ENCODE assay signal across 11 cellular contexts in the genomic region with DNA sequence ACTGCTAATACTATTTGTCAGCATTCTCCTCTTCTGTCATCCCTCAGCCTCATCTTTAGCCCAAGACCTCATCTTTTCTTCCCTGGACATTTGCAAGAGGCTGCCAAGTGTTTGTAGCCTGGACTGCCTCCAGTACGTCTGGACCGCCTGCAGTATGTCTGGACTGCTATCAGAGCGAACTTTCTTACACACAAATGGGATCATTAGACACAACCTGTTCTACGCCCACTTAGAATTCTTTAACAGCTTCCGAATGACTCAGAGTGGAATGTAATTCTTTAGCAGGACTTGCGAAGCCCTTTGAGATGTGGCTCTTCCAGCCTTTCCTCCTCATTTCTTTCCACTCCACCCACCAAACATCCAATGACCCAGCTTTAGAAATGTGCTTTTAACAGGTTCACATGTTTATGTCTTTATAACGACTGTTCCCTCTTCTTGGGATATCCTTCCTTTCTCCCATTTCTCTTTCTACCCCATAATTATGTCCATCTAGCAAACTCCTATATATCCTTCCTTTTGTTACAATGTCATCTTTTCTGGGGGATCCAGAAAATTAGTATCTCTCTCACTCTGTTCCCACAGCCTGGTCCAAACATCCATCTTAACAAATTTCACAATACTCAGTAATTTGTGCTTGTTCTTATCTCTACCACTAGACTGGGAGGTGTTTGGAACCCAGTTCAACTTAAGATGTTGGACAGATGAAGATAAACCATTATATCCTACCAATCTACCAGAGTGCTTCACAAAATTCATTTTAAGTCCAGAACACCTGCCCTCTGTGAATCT.
A peak's percentile ranks its signal among the peaks of the same experiment; 100 is the strongest.
DNase-seq lines count a peak whose midpoint lies in the region; ATAC-seq and TF ChIP-seq lines count a peak whose summit lies in the region.
"Had no signal": no experiment of that assay in that cellular context is flagged by ENCODE, and none has a peak within 500 bp of the region (broad histone marks: within the 10 kb centered on the region; RNA-seq: fewer than 3 reads in every experiment).

No MANE protein-coding gene starts in this region.

- intact Hi-C loops in body of pancreas (cut with DNase I): no loop called here

- H3K4me3 ChIP-seq in body of pancreas (no peak overlapping the region), kidney epithelial cell (ENCODE audit: low read depth, low read length) (no peak overlapping the region), subcutaneous abdominal adipose tissue (ENCODE audit: low read depth in 1 of 5, low read length in 5 of 5) (no peak overlapping the region)
- H3K4me3 ChIP-seq: tibial nerve had no signal

- peak overlapping the region; percentile 55 for H3K4me3 Mint-ChIP-seq in HFFc6
- no peak overlapping the region for H3K4me3 Mint-ChIP-seq in WTC11

- 85 to 87% methylated on average over 7 of the region's 7 CpGs for WGBS in body of pancreas, 2 donors

- peak; percentile 63 for DNase-seq in HFFc6
- peak; percentile 19 to 45 (median 36) for DNase-seq in body of pancreas
- DNase-seq in kidney epithelial cell (ENCODE audit: low read depth): peak; percentile 38
- DNase-seq in WTC11 (ENCODE audit: low spot score): no peak
- no peak for DNase-seq in NCI-H2107 (lab: John Stamatoyannopoulos, UW)
- DNase-seq: activated CD4-positive, CD25-positive, alpha-beta regulatory T cell treated with anti-CD3 and anti-CD28 coated beads, Interleukin-2, amount 50 U/mL, for 72 hours; central memory CD4-positive, alpha-beta T cell; NCI-H526 treated with DMSO at 0.1 percent for 48 hours had no signal

- H3K27me3 ChIP-seq in body of pancreas (no peaks in the 10 kb centered on the region), kidney epithelial cell (ENCODE audit: control insufficient read depth, insufficient read depth, low read length) (no peaks in the 10 kb centered on the region), subcutaneous abdominal adipose tissue (ENCODE audit: control insufficient read depth in 5 of 5, insufficient read depth in 4 of 5, low read length in 5 of 5) (no peaks in the 10 kb centered on the region)
- H3K27me3 ChIP-seq: tibial nerve had no signal

- H3K9me3 ChIP-seq in body of pancreas (no peaks in the 10 kb centered on the region), subcutaneous abdominal adipose tissue (ENCODE audit: control insufficient read depth in 5 of 5, low read length in 5 of 5) (no peaks in the 10 kb centered on the region)
- H3K9me3 ChIP-seq: tibial nerve had no signal

- H3K27ac Mint-ChIP-seq in HFFc6 (peak overlapping the region; percentile 1; the same call in 1 of the 2 replicates), WTC11 (no peak overlapping the region)

- H3K27ac ChIP-seq in body of pancreas (peak overlapping the region in 1 of 4 donors; percentile 25), subcutaneous abdominal adipose tissue (ENCODE audit: low read depth, low read length) (peak overlapping the region; percentile 6)

- H3K36me3 Mint-ChIP-seq in HFFc6 (ENCODE audit: low read depth) (no peaks in the 10 kb centered on the region), WTC11 (no peaks in the 10 kb centered on the region)

- H3K4me1 Mint-ChIP-seq in HFFc6 (ENCODE audit: low read depth) (peaks cover 23% of the 10 kb centered on the region), WTC11 (no peaks in the 10 kb centered on the region)

- H3K9me3 Mint-ChIP-seq in HFFc6 (no peaks in the 10 kb centered on the region), WTC11 (no peaks in the 10 kb centered on the region)

- no peaks in the 10 kb centered on the region for H3K27me3 Mint-ChIP-seq in HFFc6 (ENCODE audit: insufficient read depth)
- H3K27me3 Mint-ChIP-seq in WTC11 (ENCODE audit: low read depth): no peaks in the 10 kb centered on the region

- TF ChIP-seq POLR2A in body of pancreas (IDR thresholded peaks at IDR 0.05): no peak

- no peak for TF ChIP-seq CTCF in HFFc6 (IDR thresholded peaks at IDR 0.05)
- no peak for TF ChIP-seq CTCF in body of pancreas (IDR thresholded peaks at IDR 0.05)
- no peak for TF ChIP-seq CTCF in kidney epithelial cell (IDR thresholded peaks at IDR 0.05; ENCODE audit: insufficient read depth, low read length, poor library complexity, severe bottlenecking)
- TF ChIP-seq CTCF in WTC11 (IDR thresholded peaks at IDR 0.05): no peak

- no peak overlapping the region for H3K9ac ChIP-seq in subcutaneous abdominal adipose tissue (ENCODE audit: low read length in 5 of 5)

- H3K4me1 ChIP-seq in body of pancreas (no peaks in the 10 kb centered on the region), subcutaneous abdominal adipose tissue (ENCODE audit: control insufficient read depth in 5 of 5, insufficient read depth in 5 of 5, low read length in 5 of 5) (peaks cover 0 to 7% (median 0%) of the 10 kb centered on the region in 5 donors)

- H3K36me3 ChIP-seq in body of pancreas (replicated peaks in 1 of 2; ENCODE audit: insufficient read depth in 1 of 2, low read depth in 2 of 2): no peaks in the 10 kb centered on the region
- H3K36me3 ChIP-seq in kidney epithelial cell (ENCODE audit: control insufficient read depth, insufficient read depth, low read length): no peaks in the 10 kb centered on the region
- peaks cover 0 to 7% (median 5%) of the 10 kb centered on the region in 5 donors for H3K36me3 ChIP-seq in subcutaneous abdominal adipose tissue (ENCODE audit: control insufficient read depth in 5 of 5, insufficient read depth in 5 of 5, low read length in 5 of 5)

- ATAC-seq in body of pancreas (peak; percentile 72), HG03097 (IDR thresholded peaks at IDR 0.05; ENCODE audit: low FRiP score, unreplicated experiment) (no peak), WTC11 (no peak)

- CTCF ChIA-PET in WTC11 (lab: Charles Lee): interaction anchor here (1.9 kb wide), 1 partner anchor 71 kb away, joined by 6 read pairs; no protein-coding TSS in a partner anchor

- POLR2A ChIA-PET in WTC11 (lab: Charles Lee): interaction anchor here (0.8 kb wide), 1 partner anchor 17 kb away, joined by 3 read pairs; no protein-coding TSS in a partner anchor

TF ChIP-seq in WTC11, 78 proteins besides CTCF, POLR2A, EP300 and RAD21:
- TF ChIP-seq, protein P1, sequence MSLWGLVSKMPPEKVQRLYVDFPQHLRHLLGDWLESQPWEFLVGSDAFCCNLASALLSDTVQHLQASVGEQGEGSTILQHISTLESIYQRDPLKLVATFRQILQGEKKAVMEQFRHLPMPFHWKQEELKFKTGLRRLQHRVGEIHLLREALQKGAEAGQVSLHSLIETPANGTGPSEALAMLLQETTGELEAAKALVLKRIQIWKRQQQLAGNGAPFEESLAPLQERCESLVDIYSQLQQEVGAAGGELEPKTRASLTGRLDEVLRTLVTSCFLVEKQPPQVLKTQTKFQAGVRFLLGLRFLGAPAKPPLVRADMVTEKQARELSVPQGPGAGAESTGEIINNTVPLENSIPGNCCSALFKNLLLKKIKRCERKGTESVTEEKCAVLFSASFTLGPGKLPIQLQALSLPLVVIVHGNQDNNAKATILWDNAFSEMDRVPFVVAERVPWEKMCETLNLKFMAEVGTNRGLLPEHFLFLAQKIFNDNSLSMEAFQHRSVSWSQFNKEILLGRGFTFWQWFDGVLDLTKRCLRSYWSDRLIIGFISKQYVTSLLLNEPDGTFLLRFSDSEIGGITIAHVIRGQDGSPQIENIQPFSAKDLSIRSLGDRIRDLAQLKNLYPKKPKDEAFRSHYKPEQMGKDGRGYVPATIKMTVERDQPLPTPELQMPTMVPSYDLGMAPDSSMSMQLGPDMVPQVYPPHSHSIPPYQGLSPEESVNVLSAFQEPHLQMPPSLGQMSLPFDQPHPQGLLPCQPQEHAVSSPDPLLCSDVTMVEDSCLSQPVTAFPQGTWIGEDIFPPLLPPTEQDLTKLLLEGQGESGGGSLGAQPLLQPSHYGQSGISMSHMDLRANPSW (CRISPR knock-in tag; conservative IDR thresholded peaks at IDR 0.05; ENCODE audit: low read depth): no peak
- TF ChIP-seq, protein P2, sequence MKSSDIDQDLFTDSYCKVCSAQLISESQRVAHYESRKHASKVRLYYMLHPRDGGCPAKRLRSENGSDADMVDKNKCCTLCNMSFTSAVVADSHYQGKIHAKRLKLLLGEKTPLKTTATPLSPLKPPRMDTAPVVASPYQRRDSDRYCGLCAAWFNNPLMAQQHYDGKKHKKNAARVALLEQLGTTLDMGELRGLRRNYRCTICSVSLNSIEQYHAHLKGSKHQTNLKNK (CRISPR knock-in tag; IDR thresholded peaks at IDR 0.05): no peak
- TF ChIP-seq NFATC4 (CRISPR knock-in tag; IDR thresholded peaks at IDR 0.05) (no peak), HMGA2 (CRISPR knock-in tag; IDR thresholded peaks at IDR 0.05) (no peak), ZNF317 (CRISPR knock-in tag; IDR thresholded peaks at IDR 0.05; ENCODE audit: borderline replicate concordance, low read depth) (no peak), OVOL2 (CRISPR knock-in tag; IDR thresholded peaks at IDR 0.05; ENCODE audit: borderline replicate concordance) (no peak), FOXK1 (CRISPR knock-in tag; IDR thresholded peaks at IDR 0.05) (no peak)
- TF ChIP-seq, protein P3, sequence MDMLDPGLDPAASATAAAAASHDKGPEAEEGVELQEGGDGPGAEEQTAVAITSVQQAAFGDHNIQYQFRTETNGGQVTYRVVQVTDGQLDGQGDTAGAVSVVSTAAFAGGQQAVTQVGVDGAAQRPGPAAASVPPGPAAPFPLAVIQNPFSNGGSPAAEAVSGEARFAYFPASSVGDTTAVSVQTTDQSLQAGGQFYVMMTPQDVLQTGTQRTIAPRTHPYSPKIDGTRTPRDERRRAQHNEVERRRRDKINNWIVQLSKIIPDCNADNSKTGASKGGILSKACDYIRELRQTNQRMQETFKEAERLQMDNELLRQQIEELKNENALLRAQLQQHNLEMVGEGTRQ (CRISPR knock-in tag; IDR thresholded peaks at IDR 0.05): no peak
- TF ChIP-seq, protein P4, sequence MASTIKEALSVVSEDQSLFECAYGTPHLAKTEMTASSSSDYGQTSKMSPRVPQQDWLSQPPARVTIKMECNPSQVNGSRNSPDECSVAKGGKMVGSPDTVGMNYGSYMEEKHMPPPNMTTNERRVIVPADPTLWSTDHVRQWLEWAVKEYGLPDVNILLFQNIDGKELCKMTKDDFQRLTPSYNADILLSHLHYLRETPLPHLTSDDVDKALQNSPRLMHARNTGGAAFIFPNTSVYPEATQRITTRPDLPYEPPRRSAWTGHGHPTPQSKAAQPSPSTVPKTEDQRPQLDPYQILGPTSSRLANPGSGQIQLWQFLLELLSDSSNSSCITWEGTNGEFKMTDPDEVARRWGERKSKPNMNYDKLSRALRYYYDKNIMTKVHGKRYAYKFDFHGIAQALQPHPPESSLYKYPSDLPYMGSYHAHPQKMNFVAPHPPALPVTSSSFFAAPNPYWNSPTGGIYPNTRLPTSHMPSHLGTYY (CRISPR knock-in tag; IDR thresholded peaks at IDR 0.05): no peak

Comparison
In these comparisons a context has a peak if more than half of its experiments do, and no peak if none do; other contexts are left out.
1. DNase-seq: peak in HFFc6 (single experiment), body of pancreas (4 of 4) and kidney epithelial cell (single experiment); none in WTC11 (single experiment) and NCI-H2107 (single experiment).